In genomic region chr19:28631931-28632330, GRCh38 we compare ENCODE assay signal across 18 cellular contexts.
"Had no signal": no experiment of that assay in that cellular context is flagged by ENCODE, and none has a peak within 500 bp of the region (broad histone marks: within the 10 kb centered on the region; RNA-seq: fewer than 3 reads in every experiment).

No MANE protein-coding gene starts in this region.

- H3K4me3 Mint-ChIP-seq: activated CD4-positive, alpha-beta T cell treated with anti-CD3 and anti-CD28 coated beads, Interleukin-2, amount 10 ng/mL, durations not matched to agents 24 days and 14 days; brain; dendritic cell treated with granulocyte-macrophage colony-stimulating factor and Interleukin-4, amounts not matched to agents 40 ng/mL and 50 ng/mL, for 4 days; endodermal cell; mesothelial cell of epicardium had no signal

- ATAC-seq: activated naive CD4-positive, alpha-beta T cell treated with anti-CD3 and anti-CD28 coated beads, Interleukin-2, amount 50 U/mL, for 72 hours had no signal

- H3K4me1 ChIP-seq: lower lobe of right lung, stomach, uterus had no signal

- H3K27ac Mint-ChIP-seq: activated CD4-positive, alpha-beta T cell treated with anti-CD3 and anti-CD28 coated beads, Interleukin-2, amount 10 ng/mL, durations not matched to agents 24 days and 14 days; activated naive CD4-positive, alpha-beta T cell treated with anti-CD3 and anti-CD28 coated beads, Interleukin-2, amount 50 U/mL, for 72 hours; brain; endodermal cell; mesothelial cell of epicardium had no signal

- H3K4me1 Mint-ChIP-seq: brain, endodermal cell, mesothelial cell of epicardium had no signal

- DNase-seq: activated CD4-positive, alpha-beta T cell treated with anti-CD3 and anti-CD28 coated beads, Interleukin-2, amount 10 ng/mL, durations not matched to agents 24 days and 14 days; activated T-cell treated with anti-CD3 and anti-CD28 coated beads for 4 hours; amniotic stem cell; cerebellar nuclear complex; endodermal cell; erythroblast; glutamatergic neuron; lower lobe of right lung; stomach; T1000; uterus had no signal

- H3K36me3 Mint-ChIP-seq: activated naive CD4-positive, alpha-beta T cell treated with anti-CD3 and anti-CD28 coated beads, Interleukin-2, amount 50 U/mL, for 72 hours; brain; mesothelial cell of epicardium had no signal

- H3K27me3 ChIP-seq: neutrophil, stomach, uterus had no signal

- H3K4me3 ChIP-seq: lower lobe of right lung, skin epidermis, stomach, thoracic aorta, uterus had no signal

- H3K36me3 ChIP-seq: lower lobe of right lung, neutrophil, stomach, thoracic aorta, uterus had no signal

- H3K27ac ChIP-seq: lower lobe of right lung, neutrophil, stomach, thoracic aorta, uterus had no signal

- H3K9me3 ChIP-seq: lower lobe of right lung, neutrophil, uterus had no signal

- H3K27me3 Mint-ChIP-seq: activated CD4-positive, alpha-beta T cell treated with anti-CD3 and anti-CD28 coated beads, Interleukin-2, amount 10 ng/mL, durations not matched to agents 24 days and 14 days had no signal
